In genomic region chr11:10351435-10351767, GRCh38 we compare ENCODE assay signal across 1 cellular context.
TF ChIP-seq lines count a peak whose summit lies in the region.

No MANE protein-coding gene starts in this region.

TF ChIP-seq in H1, 55 proteins besides CTCF, POLR2A, EP300 and RAD21:
- TF ChIP-seq BCL11A (IDR thresholded peaks at IDR 0.05; ENCODE audit: low read depth in 2 of 2, low read length in 2 of 2), result no peak
- TF ChIP-seq YY1 (IDR thresholded peaks at IDR 0.05; ENCODE audit: low read depth, low read length), result no peak
- no peak for TF ChIP-seq BRCA1 (IDR thresholded peaks at IDR 0.05; ENCODE audit: low read depth, low read length)
- no peak for TF ChIP-seq RBBP5 (IDR thresholded peaks at IDR 0.05; ENCODE audit: borderline replicate concordance, low read depth, low read length)
- TF ChIP-seq JUND (IDR thresholded peaks at IDR 0.05; ENCODE audit: low read length), result no peak
- TF ChIP-seq CBX8 (IDR thresholded peaks at IDR 0.05; ENCODE audit: borderline replicate concordance, low read depth, low read length), result no peak
- TF ChIP-seq ATF2 (IDR thresholded peaks at IDR 0.05; ENCODE audit: low read length), result no peak
- 0 out of 2 replicates have a peak, but pooled peaks have one; percentile 10 for TF ChIP-seq ATF3 (IDR thresholded peaks at IDR 0.05; ENCODE audit: insufficient read depth, low read depth, low read length)
- no peak for TF ChIP-seq NANOG (IDR thresholded peaks at IDR 0.05; ENCODE audit: insufficient read depth, low read depth, low read length, poor library complexity, severe bottlenecking)
- 0 out of 2 replicates have a peak, but pooled peaks have one; percentile 10 for TF ChIP-seq BACH1 (IDR thresholded peaks at IDR 0.05; ENCODE audit: low read length)
